ENCODE assay signal across 18 cellular contexts in the genomic region with DNA sequence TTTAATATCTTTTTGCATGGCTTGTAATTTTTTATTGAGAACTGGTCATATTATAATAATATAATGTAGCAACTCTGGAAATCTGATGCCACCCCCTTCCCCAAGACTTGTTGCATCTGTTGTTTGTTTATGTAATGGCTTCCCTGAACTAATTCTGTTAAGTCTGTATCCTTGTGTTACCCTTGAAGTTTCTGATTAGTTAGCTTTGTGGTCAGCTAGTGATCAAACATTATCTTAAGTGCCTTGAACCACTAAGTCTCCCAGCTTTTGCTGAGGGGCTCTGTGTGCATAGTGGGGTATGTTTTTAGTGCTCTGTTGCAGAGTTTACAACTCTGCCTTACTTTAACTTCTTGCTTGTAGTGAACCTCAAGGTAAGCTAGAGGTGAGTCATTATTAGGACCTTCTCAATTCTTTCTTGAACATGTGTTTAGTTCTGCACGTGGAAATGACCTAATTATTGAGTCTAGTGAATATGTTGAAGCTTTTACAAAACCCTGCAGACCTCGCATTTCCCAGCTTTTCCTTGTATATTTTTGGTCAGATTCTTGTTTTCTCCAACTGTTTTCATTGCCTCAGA. TPM values are rescaled to one million over a fixed set of nuclear protein-coding genes. Genes with fewer than 3 reads are reported as not detected.
DNase-seq lines count a peak whose midpoint lies in the region; ATAC-seq and TF ChIP-seq lines count a peak whose summit lies in the region.
"Had no signal": no experiment of that assay in that cellular context is flagged by ENCODE, and none has a peak within 500 bp of the region (broad histone marks: within the 10 kb centered on the region; RNA-seq: fewer than 3 reads in every experiment).

No MANE protein-coding gene starts in this region.

- H3F3A ChIP-seq in smooth muscle cell (ENCODE audit: low read depth): peaks cover 3% of the 10 kb centered on the region

- no peak overlapping the region for H3K4me3 Mint-ChIP-seq in activated T-cell treated with anti-CD3 and anti-CD28 coated beads, Interleukin-2, amount 50 U/mL, for 24 hours
- no peak overlapping the region for H3K4me3 Mint-ChIP-seq in activated CD4-positive, alpha-beta memory T cell treated with anti-CD3 and anti-CD28 coated beads for 36 hours
- no peak overlapping the region for H3K4me3 Mint-ChIP-seq in endodermal cell
- H3K4me3 Mint-ChIP-seq in CD8-positive, alpha-beta T cell: no peak overlapping the region

- 87 to 92% methylated on average over 2 of the region's 2 CpGs for WGBS in endodermal cell (ENCODE audit: insufficient coverage in 1 of 2, insufficient read length in 1 of 2), 2 experiments
- 38% methylated on average over 2 of the region's 2 CpGs for WGBS in smooth muscle cell (ENCODE audit: low lambda C conversion rate)

- peaks cover 31% of the 10 kb centered on the region for H3K79me2 ChIP-seq in smooth muscle cell (ENCODE audit: low read depth)

- H3K27ac ChIP-seq in endodermal cell (ENCODE audit: low read depth, low read length) (no peak overlapping the region), smooth muscle cell (ENCODE audit: low read depth) (no peak overlapping the region)
- H3K27ac ChIP-seq in CD8-positive, alpha-beta T cell (ENCODE audit: low read depth, low read length): no peak overlapping the region
- H3K27ac ChIP-seq: hepatocyte, skin epidermis had no signal

- H3K9me3 ChIP-seq in endodermal cell (ENCODE audit: control insufficient read depth, low read length) (peaks cover 20% of the 10 kb centered on the region), smooth muscle cell (replicated peaks; ENCODE audit: low read depth) (no peaks in the 10 kb centered on the region)
- H3K9me3 ChIP-seq in CD8-positive, alpha-beta T cell (ENCODE audit: low read length): no peaks in the 10 kb centered on the region

- no peak overlapping the region for H2AFZ ChIP-seq in smooth muscle cell (ENCODE audit: low read depth)
- H2AFZ ChIP-seq: hepatocyte had no signal

- intact Hi-C loops in activated CD4-positive, alpha-beta memory T cell treated with anti-CD3 and anti-CD28 coated beads for 36 hours (cut with micrococcal nuclease): loop anchor here (10.0 kb wide), 1 partner anchor 106 kb away; a partner anchor contains a TSS
- intact Hi-C loops in CD8-positive, alpha-beta T cell (cut with DNase I, micrococcal nuclease): loop anchor here in 1 of 2 experiments (2.0 kb wide), 1 partner anchor 14 kb away; no protein-coding TSS in a partner anchor

- peaks cover 61% of the 10 kb centered on the region for H3K36me3 ChIP-seq in endodermal cell (ENCODE audit: control insufficient read depth, insufficient read depth, low read length)
- H3K36me3 ChIP-seq in smooth muscle cell (ENCODE audit: low read depth): no peaks in the 10 kb centered on the region
- H3K36me3 ChIP-seq in CD8-positive, alpha-beta T cell (ENCODE audit: insufficient read depth, low read length): peaks cover 26% of the 10 kb centered on the region

- CTCF ChIA-PET in activated CD4-positive, alpha-beta memory T cell treated with anti-CD3 and anti-CD28 coated beads for 36 hours (lab: Charles Lee): interaction anchor here (0.6 to 1.1 kb wide), 3 partner anchors 22 to 109 kb away, joined by 3 to 4 read pairs (median 4); a partner anchor contains a TSS
- CTCF ChIA-PET in CD8-positive, alpha-beta T cell (lab: Charles Lee): no interaction called here

- H3K9ac ChIP-seq in endodermal cell (ENCODE audit: extremely low read depth, low read length, poor library complexity, severe bottlenecking): no peak overlapping the region
- H3K9ac ChIP-seq in smooth muscle cell (ENCODE audit: low read depth): no peak overlapping the region

- TF ChIP-seq CTCF in endodermal cell (conservative IDR thresholded peaks at IDR 0.05): no peak
- no peak for TF ChIP-seq CTCF in smooth muscle cell (IDR thresholded peaks at IDR 0.05; ENCODE audit: borderline replicate concordance, insufficient read depth, poor library complexity, severe bottlenecking)
- TF ChIP-seq CTCF in CD8-positive, alpha-beta T cell (IDR thresholded peaks at IDR 0.05): no peak

- H3K27ac Mint-ChIP-seq in activated T-cell treated with anti-CD3 and anti-CD28 coated beads, Interleukin-2, amount 50 U/mL, for 24 hours: peak overlapping the region; percentile 93
- H3K27ac Mint-ChIP-seq in activated CD4-positive, alpha-beta memory T cell treated with anti-CD3 and anti-CD28 coated beads for 36 hours: peak overlapping the region; percentile 63
- H3K27ac Mint-ChIP-seq in endodermal cell: peak overlapping the region; percentile 35
- H3K27ac Mint-ChIP-seq in CD8-positive, alpha-beta T cell: no peak overlapping the region

- H3K4me1 ChIP-seq in endodermal cell (ENCODE audit: control insufficient read depth, insufficient read depth, low read length) (peaks cover 3% of the 10 kb centered on the region), smooth muscle cell (ENCODE audit: low read depth) (no peaks in the 10 kb centered on the region)
- peaks cover 32% of the 10 kb centered on the region for H3K4me1 ChIP-seq in CD8-positive, alpha-beta T cell (ENCODE audit: insufficient read depth, low read length)

- peaks cover 93% of the 10 kb centered on the region for H3K36me3 Mint-ChIP-seq in activated T-cell treated with anti-CD3 and anti-CD28 coated beads, Interleukin-2, amount 50 U/mL, for 24 hours (ENCODE audit: low read depth)
- H3K36me3 Mint-ChIP-seq in activated CD4-positive, alpha-beta memory T cell treated with anti-CD3 and anti-CD28 coated beads for 36 hours: peaks cover 50% of the 10 kb centered on the region
- peaks cover 69% of the 10 kb centered on the region for H3K36me3 Mint-ChIP-seq in endodermal cell (ENCODE audit: low read depth)
- H3K36me3 Mint-ChIP-seq in CD8-positive, alpha-beta T cell: peaks cover 80% of the 10 kb centered on the region

- H3K4me1 Mint-ChIP-seq in activated T-cell treated with anti-CD3 and anti-CD28 coated beads, Interleukin-2, amount 50 U/mL, for 24 hours (ENCODE audit: low read depth): peaks cover 69% of the 10 kb centered on the region
- H3K4me1 Mint-ChIP-seq in activated CD4-positive, alpha-beta memory T cell treated with anti-CD3 and anti-CD28 coated beads for 36 hours (ENCODE audit: low read depth): peaks cover 63% of the 10 kb centered on the region
- peaks cover 18% of the 10 kb centered on the region for H3K4me1 Mint-ChIP-seq in endodermal cell
- peaks cover 62% of the 10 kb centered on the region for H3K4me1 Mint-ChIP-seq in CD8-positive, alpha-beta T cell (ENCODE audit: low read depth)

- H3K4me3 ChIP-seq in endodermal cell (ENCODE audit: low read length) (no peak overlapping the region), smooth muscle cell (no peak overlapping the region)
- H3K4me3 ChIP-seq in CD8-positive, alpha-beta T cell (ENCODE audit: low read depth, low read length): no peak overlapping the region
- H3K4me3 ChIP-seq: GM12878, hepatocyte, MG63, skin epidermis had no signal

- DNase-seq in activated T-cell treated with anti-CD3 and anti-CD28 coated beads, Interleukin-2, amount 50 U/mL, for 24 hours: no peak
- no peak for DNase-seq in activated T-cell treated with anti-CD3 and anti-CD28 coated beads, Interleukin-2, amount 50 U/mL, for 48 hours
- DNase-seq in activated CD4-positive, alpha-beta memory T cell treated with anti-CD3 and anti-CD28 coated beads for 36 hours: no peak
- DNase-seq in endodermal cell: no peak
- no peak for DNase-seq in smooth muscle cell (lab: John Stamatoyannopoulos, UW; ENCODE audit: unreplicated experiment)
- DNase-seq in COLO668 (lab: John Stamatoyannopoulos, UW; ENCODE audit: unreplicated experiment): no peak
- no peak for DNase-seq in CD8-positive, alpha-beta T cell
- DNase-seq: ACHN, COR-L47, H7, left cardiac atrium, MG63, NCI-H2029 treated with DMSO at 0.1 percent for 48 hours, NCI-H69 had no signal

- peaks cover 92% of the 10 kb centered on the region for H4K20me1 ChIP-seq in smooth muscle cell (ENCODE audit: low read depth)

- no peak for ATAC-seq in CD8-positive, alpha-beta T cell
- no peak for ATAC-seq in HG03135 (IDR thresholded peaks at IDR 0.05; ENCODE audit: unreplicated experiment)
- ATAC-seq: GM12878, left cardiac atrium had no signal

- H3K27me3 Mint-ChIP-seq in activated T-cell treated with anti-CD3 and anti-CD28 coated beads, Interleukin-2, amount 50 U/mL, for 24 hours: no peaks in the 10 kb centered on the region
- no peaks in the 10 kb centered on the region for H3K27me3 Mint-ChIP-seq in activated CD4-positive, alpha-beta memory T cell treated with anti-CD3 and anti-CD28 coated beads for 36 hours
- no peaks in the 10 kb centered on the region for H3K27me3 Mint-ChIP-seq in endodermal cell (ENCODE audit: insufficient read depth)
- no peaks in the 10 kb centered on the region for H3K27me3 Mint-ChIP-seq in CD8-positive, alpha-beta T cell (ENCODE audit: low read depth)

- POLR2A ChIA-PET in activated CD4-positive, alpha-beta memory T cell treated with anti-CD3 and anti-CD28 coated beads for 36 hours (lab: Charles Lee): interaction anchor here (2.3 kb wide), 1 partner anchor 25 kb away, joined by 7 read pairs; a partner anchor contains a TSS
- POLR2A ChIA-PET in CD8-positive, alpha-beta T cell (lab: Charles Lee): interaction anchor here (1.0 kb wide), 1 partner anchor 109 kb away, joined by 3 read pairs; a partner anchor contains a TSS

- H3K9me3 Mint-ChIP-seq in activated T-cell treated with anti-CD3 and anti-CD28 coated beads, Interleukin-2, amount 50 U/mL, for 24 hours: no peaks in the 10 kb centered on the region
- H3K9me3 Mint-ChIP-seq in activated CD4-positive, alpha-beta memory T cell treated with anti-CD3 and anti-CD28 coated beads for 36 hours: no peaks in the 10 kb centered on the region
- H3K9me3 Mint-ChIP-seq in endodermal cell: peaks cover 4% of the 10 kb centered on the region
- no peaks in the 10 kb centered on the region for H3K9me3 Mint-ChIP-seq in CD8-positive, alpha-beta T cell

- peak overlapping the region; percentile 41 for H3K4me2 ChIP-seq in smooth muscle cell
- H3K4me2 ChIP-seq: hepatocyte had no signal

- H3K27me3 ChIP-seq in endodermal cell (ENCODE audit: control insufficient read depth, insufficient read depth, low read length, poor library complexity, severe bottlenecking) (no peaks in the 10 kb centered on the region), smooth muscle cell (ENCODE audit: low read depth) (no peaks in the 10 kb centered on the region)
- no peaks in the 10 kb centered on the region for H3K27me3 ChIP-seq in CD8-positive, alpha-beta T cell (ENCODE audit: insufficient read depth, low read length)
- H3K27me3 ChIP-seq: hepatocyte, MG63 had no signal

RNA-seq across cellular contexts. Expression of a gene that starts 24.8 kb away (rescaled TPM):
- 10 to 100 TPM; 86.0 to 94.5 TPM for total RNA-seq in activated CD4-positive, alpha-beta memory T cell treated with anti-CD3 and anti-CD28 coated beads for 36 hours
- total RNA-seq in endodermal cell (10 to 100 TPM; 61.8 to 72.5 TPM), smooth muscle cell (46.3 and 68.6 TPM in 2 replicates)
- 42.4 TPM for polyA plus RNA-seq in endodermal cell (2013, experiment 1 of 2)
- polyA plus RNA-seq in endodermal cell (2013, experiment 2 of 2): 53.4 TPM
- polyA plus RNA-seq in smooth muscle cell: 5.9 and 12.7 TPM in 2 replicates
- 100 to 1,000 TPM; 305 to 306 TPM for total RNA-seq in CD8-positive, alpha-beta T cell
